Comparison of ENCODE assay signal across 1 cellular context in genomic region chr19:13150187-13150918, GRCh38.
TF ChIP-seq lines count a peak whose summit lies in the region.

Gene IER2, plus strand, starts transcription at chr19:13150411. Its CDS starts 2,776 bp downstream, at chr19:13153187.
A gene with protein sequence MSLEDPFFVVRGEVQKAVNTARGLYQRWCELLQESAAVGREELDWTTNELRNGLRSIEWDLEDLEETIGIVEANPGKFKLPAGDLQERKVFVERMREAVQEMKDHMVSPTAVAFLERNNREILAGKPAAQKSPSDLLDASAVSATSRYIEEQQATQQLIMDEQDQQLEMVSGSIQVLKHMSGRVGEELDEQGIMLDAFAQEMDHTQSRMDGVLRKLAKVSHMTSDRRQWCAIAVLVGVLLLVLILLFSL (minus strand): TSS chr19:13150375. CDS start chr19:13150173, 202 bp downstream.

TF ChIP-seq in HepG2, 621 proteins besides CTCF, POLR2A, EP300 and RAD21 (continued from another document and continues in another):
- no peak for TF ChIP-seq TRIM22 (IDR thresholded peaks at IDR 0.05)
- peak in 1 of 2 experiments; percentile 72; a peak in 2 of 4 replicates for TF ChIP-seq KLF16 (CRISPR knock-in tag; IDR thresholded peaks at IDR 0.05)
- TF ChIP-seq ZNF230 (CRISPR knock-in tag; IDR thresholded peaks at IDR 0.05): no peak
- TF ChIP-seq AKNA (CRISPR knock-in tag; IDR thresholded peaks at IDR 0.05; ENCODE audit: borderline replicate concordance): no peak
- TF ChIP-seq MED1 (CRISPR knock-in tag; IDR thresholded peaks at IDR 0.05): peak; percentile 89
- TF ChIP-seq ZNF343 (CRISPR knock-in tag; IDR thresholded peaks at IDR 0.05): 0 out of 2 replicates have a peak, but pooled peaks have one; percentile 63
- TF ChIP-seq YY1 (IDR thresholded peaks at IDR 0.05; ENCODE audit: insufficient read depth, insufficient replicate concordance, low read depth, low read length): peak; percentile 99
- TF ChIP-seq TOPORS (CRISPR knock-in tag; IDR thresholded peaks at IDR 0.05): peak; percentile 69; the same call in 1 of the 2 replicates
- TF ChIP-seq BORCS8-MEF2B (CRISPR knock-in tag; IDR thresholded peaks at IDR 0.05): peak; percentile 76; the same call in 1 of the 2 replicates
- TF ChIP-seq, protein P1, sequence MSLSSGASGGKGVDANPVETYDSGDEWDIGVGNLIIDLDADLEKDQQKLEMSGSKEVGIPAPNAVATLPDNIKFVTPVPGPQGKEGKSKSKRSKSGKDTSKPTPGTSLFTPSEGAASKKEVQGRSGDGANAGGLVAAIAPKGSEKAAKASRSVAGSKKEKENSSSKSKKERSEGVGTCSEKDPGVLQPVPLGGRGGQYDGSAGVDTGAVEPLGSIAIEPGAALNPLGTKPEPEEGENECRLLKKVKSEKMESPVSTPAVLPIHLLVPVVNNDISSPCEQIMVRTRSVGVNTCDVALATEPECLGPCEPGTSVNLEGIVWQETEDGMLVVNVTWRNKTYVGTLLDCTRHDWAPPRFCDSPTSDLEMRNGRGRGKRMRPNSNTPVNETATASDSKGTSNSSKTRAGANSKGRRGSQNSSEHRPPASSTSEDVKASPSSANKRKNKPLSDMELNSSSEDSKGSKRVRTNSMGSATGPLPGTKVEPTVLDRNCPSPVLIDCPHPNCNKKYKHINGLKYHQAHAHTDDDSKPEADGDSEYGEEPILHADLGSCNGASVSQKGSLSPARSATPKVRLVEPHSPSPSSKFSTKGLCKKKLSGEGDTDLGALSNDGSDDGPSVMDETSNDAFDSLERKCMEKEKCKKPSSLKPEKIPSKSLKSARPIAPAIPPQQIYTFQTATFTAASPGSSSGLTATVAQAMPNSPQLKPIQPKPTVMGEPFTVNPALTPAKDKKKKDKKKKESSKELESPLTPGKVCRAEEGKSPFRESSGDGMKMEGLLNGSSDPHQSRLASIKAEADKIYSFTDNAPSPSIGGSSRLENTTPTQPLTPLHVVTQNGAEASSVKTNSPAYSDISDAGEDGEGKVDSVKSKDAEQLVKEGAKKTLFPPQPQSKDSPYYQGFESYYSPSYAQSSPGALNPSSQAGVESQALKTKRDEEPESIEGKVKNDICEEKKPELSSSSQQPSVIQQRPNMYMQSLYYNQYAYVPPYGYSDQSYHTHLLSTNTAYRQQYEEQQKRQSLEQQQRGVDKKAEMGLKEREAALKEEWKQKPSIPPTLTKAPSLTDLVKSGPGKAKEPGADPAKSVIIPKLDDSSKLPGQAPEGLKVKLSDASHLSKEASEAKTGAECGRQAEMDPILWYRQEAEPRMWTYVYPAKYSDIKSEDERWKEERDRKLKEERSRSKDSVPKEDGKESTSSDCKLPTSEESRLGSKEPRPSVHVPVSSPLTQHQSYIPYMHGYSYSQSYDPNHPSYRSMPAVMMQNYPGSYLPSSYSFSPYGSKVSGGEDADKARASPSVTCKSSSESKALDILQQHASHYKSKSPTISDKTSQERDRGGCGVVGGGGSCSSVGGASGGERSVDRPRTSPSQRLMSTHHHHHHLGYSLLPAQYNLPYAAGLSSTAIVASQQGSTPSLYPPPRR (CRISPR knock-in tag; IDR thresholded peaks at IDR 0.05; ENCODE audit: borderline replicate concordance): peak; percentile 60; the same call in 1 of the 2 replicates
- no peak for TF ChIP-seq ZNF598 (CRISPR knock-in tag; IDR thresholded peaks at IDR 0.05; ENCODE audit: borderline replicate concordance)
- no peak for TF ChIP-seq ZNF260 (CRISPR knock-in tag; IDR thresholded peaks at IDR 0.05; ENCODE audit: borderline replicate concordance, low read depth)
- peak; percentile 77 for TF ChIP-seq DMAP1 (CRISPR knock-in tag; IDR thresholded peaks at IDR 0.05)
- no peak for TF ChIP-seq FOXM1 (CRISPR knock-in tag; IDR thresholded peaks at IDR 0.05)
- TF ChIP-seq HOXA3 (CRISPR knock-in tag; IDR thresholded peaks at IDR 0.05): peak; percentile 95
- TF ChIP-seq JUNB (CRISPR knock-in tag; IDR thresholded peaks at IDR 0.05; ENCODE audit: borderline replicate concordance): no peak
- TF ChIP-seq ZSCAN31 (CRISPR knock-in tag; IDR thresholded peaks at IDR 0.05; ENCODE audit: low read depth): peak; percentile 75; the same call in 1 of the 2 replicates
- TF ChIP-seq DMTF1 (CRISPR knock-in tag; IDR thresholded peaks at IDR 0.05): no peak
- no peak for TF ChIP-seq MLLT10 (CRISPR knock-in tag; IDR thresholded peaks at IDR 0.05)
- no peak for TF ChIP-seq MZF1 (CRISPR knock-in tag; IDR thresholded peaks at IDR 0.05; ENCODE audit: borderline replicate concordance)
- TF ChIP-seq ZNF615 (CRISPR knock-in tag; IDR thresholded peaks at IDR 0.05; ENCODE audit: borderline replicate concordance): peak; percentile 73; the same call in 1 of the 2 replicates
- no peak for TF ChIP-seq ARHGAP35 (CRISPR knock-in tag; IDR thresholded peaks at IDR 0.05; ENCODE audit: borderline replicate concordance)
- no peak for TF ChIP-seq NFATC3 (CRISPR knock-in tag; IDR thresholded peaks at IDR 0.05)
- no peak for TF ChIP-seq SRSF1 (optimal IDR thresholded peaks at IDR 0.05; ENCODE audit: low read depth, low read length)
- no peak for TF ChIP-seq HNRNPK (IDR thresholded peaks at IDR 0.05; ENCODE audit: low read depth, low read length, poor library complexity, severe bottlenecking)
- TF ChIP-seq RELA (CRISPR knock-in tag; IDR thresholded peaks at IDR 0.05): no peak
- no peak for TF ChIP-seq KAT7 (CRISPR knock-in tag; IDR thresholded peaks at IDR 0.05; ENCODE audit: borderline replicate concordance)
- TF ChIP-seq RBFOX2 (IDR thresholded peaks at IDR 0.05; ENCODE audit: low read depth, low read length): peak; percentile 75
- peak; percentile 93 for TF ChIP-seq IRF2 (CRISPR knock-in tag; IDR thresholded peaks at IDR 0.05)
- TF ChIP-seq KDM5B (CRISPR knock-in tag; IDR thresholded peaks at IDR 0.05; ENCODE audit: borderline replicate concordance): 0 out of 2 replicates have a peak, but pooled peaks have one; percentile 25
- no peak for TF ChIP-seq ATF1 (CRISPR knock-in tag; IDR thresholded peaks at IDR 0.05)
- peak; percentile 55; the same call in 1 of the 2 replicates for TF ChIP-seq RCOR2 (CRISPR knock-in tag; IDR thresholded peaks at IDR 0.05)
- no peak for TF ChIP-seq HMGA1 (CRISPR knock-in tag; conservative IDR thresholded peaks at IDR 0.05)
- peak; percentile 91 for TF ChIP-seq SKIL (CRISPR knock-in tag; IDR thresholded peaks at IDR 0.05; ENCODE audit: borderline replicate concordance)
- peak; percentile 73 for TF ChIP-seq SP2 (CRISPR knock-in tag; IDR thresholded peaks at IDR 0.05)
- no peak for TF ChIP-seq ZNF282 (IDR thresholded peaks at IDR 0.05; ENCODE audit: partially characterized antibody)
- TF ChIP-seq, protein P2, sequence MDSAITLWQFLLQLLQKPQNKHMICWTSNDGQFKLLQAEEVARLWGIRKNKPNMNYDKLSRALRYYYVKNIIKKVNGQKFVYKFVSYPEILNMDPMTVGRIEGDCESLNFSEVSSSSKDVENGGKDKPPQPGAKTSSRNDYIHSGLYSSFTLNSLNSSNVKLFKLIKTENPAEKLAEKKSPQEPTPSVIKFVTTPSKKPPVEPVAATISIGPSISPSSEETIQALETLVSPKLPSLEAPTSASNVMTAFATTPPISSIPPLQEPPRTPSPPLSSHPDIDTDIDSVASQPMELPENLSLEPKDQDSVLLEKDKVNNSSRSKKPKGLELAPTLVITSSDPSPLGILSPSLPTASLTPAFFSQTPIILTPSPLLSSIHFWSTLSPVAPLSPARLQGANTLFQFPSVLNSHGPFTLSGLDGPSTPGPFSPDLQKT (CRISPR knock-in tag; IDR thresholded peaks at IDR 0.05; ENCODE audit: borderline replicate concordance): 0 out of 2 replicates have a peak, but pooled peaks have one; percentile 15
- peak; percentile 70 for TF ChIP-seq ZNF770 (CRISPR knock-in tag; IDR thresholded peaks at IDR 0.05)
- TF ChIP-seq ZNF773 (CRISPR knock-in tag; IDR thresholded peaks at IDR 0.05; ENCODE audit: borderline replicate concordance): no peak
- no peak for TF ChIP-seq ZSCAN20 (CRISPR knock-in tag; IDR thresholded peaks at IDR 0.05; ENCODE audit: borderline replicate concordance)
- no peak for TF ChIP-seq ZNF713 (CRISPR knock-in tag; IDR thresholded peaks at IDR 0.05)
- no peak for TF ChIP-seq ZNF549 (CRISPR knock-in tag; IDR thresholded peaks at IDR 0.05)
